ENCODE assay signal across 8 cellular contexts in the genomic region with DNA sequence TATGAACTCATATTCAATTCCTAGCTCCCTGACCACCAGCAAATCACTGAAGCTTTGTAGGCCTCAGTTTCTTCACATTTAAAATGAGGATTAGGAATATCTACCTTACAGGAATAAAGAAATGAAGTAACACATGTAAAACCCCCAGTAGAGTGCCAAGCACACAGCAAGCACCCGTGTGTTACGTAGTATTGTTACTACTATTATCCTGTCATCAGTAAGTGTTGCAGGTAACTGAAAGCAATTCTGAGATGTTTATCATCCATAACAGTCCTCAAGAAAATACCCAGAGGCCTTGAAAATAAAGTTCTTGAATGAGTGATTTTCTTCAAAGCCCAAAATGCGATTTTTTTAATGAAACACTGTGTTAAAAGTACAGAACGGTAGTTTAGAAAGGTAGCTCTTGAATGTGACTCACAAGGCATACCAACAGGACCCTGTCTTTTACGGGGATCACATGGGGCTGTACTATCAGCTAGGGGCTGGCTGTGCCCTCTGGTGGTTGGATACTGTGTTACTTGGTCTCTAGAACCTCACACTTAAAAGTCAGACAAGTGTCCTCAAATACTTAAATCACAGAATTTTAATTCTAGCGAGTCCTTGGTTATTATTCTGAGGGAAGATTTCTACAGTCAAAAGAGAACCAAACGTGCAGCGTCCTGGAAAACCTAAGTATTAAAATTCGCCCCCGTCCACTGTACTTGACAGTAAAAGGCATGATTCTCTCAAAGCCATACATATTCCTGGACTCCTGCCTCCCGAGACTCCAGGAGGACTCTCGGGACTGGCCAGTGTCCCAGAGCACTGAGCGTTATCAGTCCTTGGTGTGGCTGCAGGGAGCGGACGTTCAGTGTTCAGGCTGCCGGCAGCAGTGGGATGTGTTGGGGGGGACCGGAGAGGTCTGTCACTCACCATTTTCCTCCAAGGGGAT. TPM values are rescaled to one million over a fixed set of nuclear protein-coding genes. Genes with fewer than 3 reads are reported as not detected.
DNase-seq lines count a peak whose midpoint lies in the region; ATAC-seq, FAIRE-seq and TF ChIP-seq lines count a peak whose summit lies in the region.

No MANE protein-coding gene starts in this region.

- H4K20me1 ChIP-seq in HepG2 (ENCODE audit: insufficient read depth, low read length): no peaks in the 10 kb centered on the region

- peak; percentile 26; the same call in 1 of the 2 replicates for TF ChIP-seq RAD21 in HepG2 (CRISPR knock-in tag; IDR thresholded peaks at IDR 0.05)

- H3K4me1 ChIP-seq in HepG2 (ENCODE audit: insufficient read depth, low read length): peaks cover 24% of the 10 kb centered on the region

- peaks cover 5% of the 10 kb centered on the region for H3K36me3 Mint-ChIP-seq in activated CD4-positive, alpha-beta T cell treated with anti-CD3 and anti-CD28 coated beads for 36 hours (ENCODE audit: low read depth)

- intact Hi-C loops in activated CD4-positive, alpha-beta T cell treated with anti-CD3 and anti-CD28 coated beads for 36 hours (cut with DNase I, micrococcal nuclease): loop anchor here (1.0 kb wide), 4 partner anchors 20 to 193 kb away; partner anchors contain the start of genes ACO1 (in 1 of the 2), RIGI (in 1 of the 2), SMIM27 (in 1 of the 2) and TOPORS (in 1 of the 2)
- intact Hi-C loops in HepG2 (cut with micrococcal nuclease; ENCODE audit: unreplicated experiment): loop anchor here (1.0 to 2.0 kb wide), 4 partner anchors 46 to 193 kb away; partner anchors contain the start of gene RIGI

- ATAC-seq in GM18519 (IDR thresholded peaks at IDR 0.05; ENCODE audit: low FRiP score, unreplicated experiment) (peak; percentile 89), HG03066 (IDR thresholded peaks at IDR 0.05; ENCODE audit: low read depth, unreplicated experiment) (peak; percentile 85), HepG2 (peak; percentile 96)
- ATAC-seq in activated CD4-positive, alpha-beta T cell treated with anti-CD3 and anti-CD28 coated beads for 36 hours: peak; percentile 92

- H3K27ac ChIP-seq in HepG2 (ENCODE audit: extremely low read length, insufficient read depth, low read length): peak overlapping the region; percentile 77

- TF ChIP-seq POLR2A in HepG2 (IDR thresholded peaks at IDR 0.05; ENCODE audit: insufficient read depth in 1 of 2, low read depth in 2 of 2, low read length in 2 of 2): no peak

- CTCF ChIA-PET in activated CD4-positive, alpha-beta T cell treated with anti-CD3 and anti-CD28 coated beads for 36 hours (lab: Charles Lee): interaction anchor here (0.6 to 15.7 kb wide), 20 partner anchors 9 to 414 kb away, joined by 3 to 530 read pairs (median 6); partner anchors contain the start of genes ACO1, RIGI and TOPORS
- CTCF ChIA-PET in HepG2 (lab: Yijun Ruan, JAX; ENCODE audit: low intra/inter-chr PET ratio, low total read pairs): interaction anchor here (1.1 to 3.8 kb wide), 4 partner anchors 22 to 196 kb away, joined by 3 to 52 read pairs (median 4); no protein-coding TSS in a partner anchor

- in situ Hi-C loops in HepG2 (cut with HindIII; ENCODE audit: extremely low pct_ligation_motif_present, low pct_unique_long_range_greater_than_20kb): loop anchor here (5.0 kb wide), 1 partner anchor 190 kb away; the partner anchor contains the start of gene ACO1

- peak overlapping the region; percentile 77 for H3K9ac ChIP-seq in HepG2 (ENCODE audit: insufficient read depth, low read depth, low read length)

- peak overlapping the region; percentile 57 for H2AFZ ChIP-seq in HepG2 (ENCODE audit: low read length)

- no peaks in the 10 kb centered on the region for H3K9me3 ChIP-seq in HepG2 (ENCODE audit: low read length)

- H3K4me3 ChIP-seq in AG09309 (ENCODE audit: control insufficient read depth, low read depth, low read length) (peak overlapping the region; percentile 98), HepG2 (replicated peaks in 1 of 3; ENCODE audit: insufficient read depth in 1 of 3, low read depth in 2 of 3, low read length in 3 of 3) (peak overlapping the region; percentile 81 to 95 (median 83))

- H3K9me3 Mint-ChIP-seq in activated CD4-positive, alpha-beta T cell treated with anti-CD3 and anti-CD28 coated beads for 36 hours (ENCODE audit: low read depth): no peaks in the 10 kb centered on the region

- H3K27me3 Mint-ChIP-seq in activated CD4-positive, alpha-beta T cell treated with anti-CD3 and anti-CD28 coated beads for 36 hours: no peaks in the 10 kb centered on the region

- TF ChIP-seq EP300 in HepG2 (IDR thresholded peaks at IDR 0.05; ENCODE audit: low read depth in 2 of 2, low read length in 2 of 2) (no peak), HepG2 (CRISPR knock-in tag; IDR thresholded peaks at IDR 0.05; ENCODE audit: borderline replicate concordance) (no peak)

- peak overlapping the region; percentile 81 for H3K4me2 ChIP-seq in HepG2 (ENCODE audit: low read depth, low read length)

- peak overlapping the region; percentile 98 for H3K27ac Mint-ChIP-seq in activated CD4-positive, alpha-beta T cell treated with anti-CD3 and anti-CD28 coated beads for 36 hours

- peaks cover 3 to 17% of the 10 kb centered on the region in 2 experiments; a peak in 3 of 5 replicates for H3K36me3 ChIP-seq in HepG2 (replicated peaks in 1 of 2; ENCODE audit: control insufficient read depth in 1 of 2, insufficient read depth in 2 of 2, low read length in 2 of 2)

- WGBS in HepG2 (ENCODE audit: low lambda C conversion rate): 2% methylated on average over 16 of the region's 17 CpGs

- peaks cover 32% of the 10 kb centered on the region for H3K79me2 ChIP-seq in HepG2 (ENCODE audit: insufficient read depth, low read length)

- POLR2A ChIA-PET in activated CD4-positive, alpha-beta T cell treated with anti-CD3 and anti-CD28 coated beads for 36 hours (lab: Charles Lee): interaction anchor here (0.6 to 2.0 kb wide), 6 partner anchors 19 to 586 kb away, joined by 3 to 11 read pairs (median 5); partner anchors contain the start of gene SMIM27
- POLR2A ChIA-PET in HepG2 (lab: Yijun Ruan, JAX): interaction anchor here (0.8 to 2.8 kb wide), 5 partner anchors 21 to 193 kb away, joined by 4 to 36 read pairs (median 7); partner anchors contain the start of genes ACO1, RIGI, SMIM27 and TOPORS

- FAIRE-seq in HepG2 (lab: Jason Lieb, UNC): peak; percentile 51

- TF ChIP-seq CTCF in AG09309 (IDR thresholded peaks at IDR 0.05; ENCODE audit: control insufficient read depth, insufficient read depth, low read depth, low read length, missing control alignments): peak; percentile 68
- peak; percentile 78 for TF ChIP-seq CTCF in HepG2 (CRISPR knock-in tag; IDR thresholded peaks at IDR 0.05)

- no peaks in the 10 kb centered on the region; a peak in 1 of 5 replicates for H3K27me3 ChIP-seq in HepG2 (ENCODE audit: control insufficient read depth in 1 of 2, insufficient read depth in 2 of 2, low read length in 2 of 2)

- H3K4me1 Mint-ChIP-seq in activated CD4-positive, alpha-beta T cell treated with anti-CD3 and anti-CD28 coated beads for 36 hours: peaks cover 25% of the 10 kb centered on the region

- H3K4me3 Mint-ChIP-seq in activated CD4-positive, alpha-beta T cell treated with anti-CD3 and anti-CD28 coated beads for 36 hours: peak overlapping the region; percentile 98

- DNase-seq in AG09309 (ENCODE audit: low read depth) (no peak), NCI-H2196 treated with DMSO at 0.1 percent for 48 hours (lab: John Stamatoyannopoulos, UW; ENCODE audit: unreplicated experiment) (peak; percentile 19), dedifferentiated amniotic fluid mesenchymal stem cell (ENCODE audit: extremely low spot score) (peak; percentile 84), HepG2 (ENCODE audit: low spot score) (peak; percentile 83)
- peak; percentile 85 for DNase-seq in activated CD4-positive, alpha-beta T cell treated with anti-CD3 and anti-CD28 coated beads for 36 hours
- DNase-seq in stimulated activated CD4-positive, alpha-beta T cell treated with anti-CD3 and anti-CD28 coated beads, Interleukin-4, amount 100 ng/mL, for 48 hours (ENCODE audit: low read depth in 2 of 2): peak; percentile 53 to 65

- BruUV-seq in HepG2 (replicated peaks; lab: Mats Ljungman, UMichigan): TSS peak; percentile 72

RNA-seq across cellular contexts. Expression of gene NDUFB6, which starts 0.7 kb away (rescaled TPM):
- total RNA-seq in activated CD4-positive, alpha-beta T cell treated with anti-CD3 and anti-CD28 coated beads for 36 hours: 10 to 100 TPM; 29.6 to 67.0 TPM
- total RNA-seq in HepG2 (2016; rRNA removed; fragmentation: Illumina TruSeq; extraction: Trizol): 81.9 and 106 TPM in 2 replicates
- total RNA-seq in HepG2 (2016; cell fraction: cytosol; rRNA removed; fragmentation: Illumina TruSeq; extraction: Trizol; ENCODE audit: low read depth): 16.0 and 16.3 TPM in 2 replicates
- 86.2 and 119 TPM in 2 replicates for total RNA-seq in HepG2 (2016; cell fraction: insoluble cytoplasmic fraction; rRNA removed; fragmentation: Illumina TruSeq; extraction: Trizol)
- 18.5 and 19.3 TPM in 2 replicates for total RNA-seq in HepG2 (2016; cell fraction: membrane; rRNA removed; fragmentation: Illumina TruSeq; extraction: Trizol)
- 35.9 and 39.7 TPM in 2 replicates for total RNA-seq in HepG2 (2016; cell fraction: nucleus; rRNA removed; fragmentation: Illumina TruSeq; extraction: Trizol)
- polyA plus RNA-seq in HepG2 (2011; rRNA removed): 21.5 and 31.2 TPM in 2 replicates
- polyA plus RNA-seq in HepG2 (2011; cell fraction: cytosol; rRNA removed): 28.6 and 29.6 TPM in 2 replicates
- polyA plus RNA-seq in HepG2 (2011; cell fraction: nucleus; rRNA removed): 5.5 and 6.9 TPM in 2 replicates
- 27.7 and 34.6 TPM in 2 replicates for polyA plus RNA-seq in HepG2 (2012)
- polyA plus RNA-seq in HepG2 (2016; cell fraction: cytosol; fragmentation: Illumina TruSeq; extraction: Trizol; ENCODE audit: low read depth): 18.1 and 20.1 TPM in 2 replicates
- polyA plus RNA-seq in HepG2 (2016; cell fraction: insoluble cytoplasmic fraction; fragmentation: Illumina TruSeq; extraction: Trizol; ENCODE audit: low read depth): 93.0 and 110 TPM in 2 replicates
- polyA plus RNA-seq in HepG2 (2016; cell fraction: membrane; fragmentation: Illumina TruSeq; extraction: Trizol; ENCODE audit: low read depth): 18.7 and 19.9 TPM in 2 replicates
- 55.5 and 57.6 TPM in 2 replicates for polyA plus RNA-seq in HepG2 (2016; cell fraction: nucleus; fragmentation: Illumina TruSeq; extraction: Trizol; ENCODE audit: insufficient read depth, low read depth)
- polyA minus RNA-seq in HepG2 (2011; rRNA and poly(A)+ RNA removed; ENCODE audit: low replicate concordance): 16.1 and 20.8 TPM in 2 replicates
- 13.8 and 18.9 TPM in 2 replicates for polyA minus RNA-seq in HepG2 (2011; cell fraction: cytosol; rRNA and poly(A)+ RNA removed)
- 9.1 and 13.1 TPM in 2 replicates for polyA minus RNA-seq in HepG2 (2011; cell fraction: nucleus; rRNA and poly(A)+ RNA removed)

RNA-seq across cellular contexts. Expression of gene TOPORS, which starts 19.8 kb away (rescaled TPM):
- 10 to 100 TPM; 14.4 to 18.9 TPM for total RNA-seq in activated CD4-positive, alpha-beta T cell treated with anti-CD3 and anti-CD28 coated beads for 36 hours
- total RNA-seq in HepG2 (2016; rRNA removed; fragmentation: Illumina TruSeq; extraction: Trizol): 19.6 and 28.8 TPM in 2 replicates
- 1.3 and 1.6 TPM in 2 replicates for total RNA-seq in HepG2 (2016; cell fraction: cytosol; rRNA removed; fragmentation: Illumina TruSeq; extraction: Trizol; ENCODE audit: low read depth)
- 19.8 and 28.1 TPM in 2 replicates for total RNA-seq in HepG2 (2016; cell fraction: insoluble cytoplasmic fraction; rRNA removed; fragmentation: Illumina TruSeq; extraction: Trizol)
- 6.3 and 8.0 TPM in 2 replicates for total RNA-seq in HepG2 (2016; cell fraction: membrane; rRNA removed; fragmentation: Illumina TruSeq; extraction: Trizol)
- 22.5 and 24.6 TPM in 2 replicates for total RNA-seq in HepG2 (2016; cell fraction: nucleus; rRNA removed; fragmentation: Illumina TruSeq; extraction: Trizol)
- polyA plus RNA-seq in HepG2 (2011; rRNA removed): 6.1 and 6.8 TPM in 2 replicates
- 3.0 and 5.4 TPM in 2 replicates for polyA plus RNA-seq in HepG2 (2011; cell fraction: cytosol; rRNA removed)
- polyA plus RNA-seq in HepG2 (2011; cell fraction: nucleus; rRNA removed): 5.5 and 6.1 TPM in 2 replicates
- 8.8 and 9.9 TPM in 2 replicates for polyA plus RNA-seq in HepG2 (2012)
- polyA plus RNA-seq in HepG2 (2016; cell fraction: cytosol; fragmentation: Illumina TruSeq; extraction: Trizol; ENCODE audit: low read depth): 0.35 and 0.49 TPM in 2 replicates
- polyA plus RNA-seq in HepG2 (2016; cell fraction: insoluble cytoplasmic fraction; fragmentation: Illumina TruSeq; extraction: Trizol; ENCODE audit: low read depth): 15.9 and 16.9 TPM in 2 replicates
- 1.6 and 1.9 TPM in 2 replicates for polyA plus RNA-seq in HepG2 (2016; cell fraction: membrane; fragmentation: Illumina TruSeq; extraction: Trizol; ENCODE audit: low read depth)
- polyA plus RNA-seq in HepG2 (2016; cell fraction: nucleus; fragmentation: Illumina TruSeq; extraction: Trizol; ENCODE audit: insufficient read depth, low read depth): 12.4 and 13.5 TPM in 2 replicates
- 9.1 and 14.1 TPM in 2 replicates for polyA minus RNA-seq in HepG2 (2011; rRNA and poly(A)+ RNA removed; ENCODE audit: low replicate concordance)
- 8.8 and 9.0 TPM in 2 replicates for polyA minus RNA-seq in HepG2 (2011; cell fraction: cytosol; rRNA and poly(A)+ RNA removed)
- 42.9 and 51.2 TPM in 2 replicates for polyA minus RNA-seq in HepG2 (2011; cell fraction: nucleus; rRNA and poly(A)+ RNA removed)

RNA-seq across cellular contexts. Expression of gene SMIM27, which starts 20.1 kb away (rescaled TPM):
- 10 to 100 TPM; 16.1 to 19.5 TPM for total RNA-seq in activated CD4-positive, alpha-beta T cell treated with anti-CD3 and anti-CD28 coated beads for 36 hours
- total RNA-seq in HepG2 (2016; rRNA removed; fragmentation: Illumina TruSeq; extraction: Trizol): 13.3 and 17.9 TPM in 2 replicates
- 75.6 and 99.3 TPM in 2 replicates for total RNA-seq in HepG2 (2016; cell fraction: cytosol; rRNA removed; fragmentation: Illumina TruSeq; extraction: Trizol; ENCODE audit: low read depth)
- total RNA-seq in HepG2 (2016; cell fraction: insoluble cytoplasmic fraction; rRNA removed; fragmentation: Illumina TruSeq; extraction: Trizol): 15.4 and 19.6 TPM in 2 replicates
- total RNA-seq in HepG2 (2016; cell fraction: membrane; rRNA removed; fragmentation: Illumina TruSeq; extraction: Trizol): 37.2 and 52.4 TPM in 2 replicates
- 8.6 and 10.5 TPM in 2 replicates for total RNA-seq in HepG2 (2016; cell fraction: nucleus; rRNA removed; fragmentation: Illumina TruSeq; extraction: Trizol)
- polyA plus RNA-seq in HepG2 (2011; rRNA removed): 19.0 and 22.5 TPM in 2 replicates
- 3.6 and 3.7 TPM in 2 replicates for polyA plus RNA-seq in HepG2 (2011; cell fraction: cytosol; rRNA removed)
- 2.2 and 2.6 TPM in 2 replicates for polyA plus RNA-seq in HepG2 (2011; cell fraction: nucleus; rRNA removed)
- polyA plus RNA-seq in HepG2 (2012): 23.4 and 24.0 TPM in 2 replicates
- 83.9 and 98.8 TPM in 2 replicates for polyA plus RNA-seq in HepG2 (2016; cell fraction: cytosol; fragmentation: Illumina TruSeq; extraction: Trizol; ENCODE audit: low read depth)
- polyA plus RNA-seq in HepG2 (2016; cell fraction: insoluble cytoplasmic fraction; fragmentation: Illumina TruSeq; extraction: Trizol; ENCODE audit: low read depth): 14.9 and 15.5 TPM in 2 replicates
- polyA plus RNA-seq in HepG2 (2016; cell fraction: membrane; fragmentation: Illumina TruSeq; extraction: Trizol; ENCODE audit: low read depth): 31.9 and 41.5 TPM in 2 replicates
- polyA plus RNA-seq in HepG2 (2016; cell fraction: nucleus; fragmentation: Illumina TruSeq; extraction: Trizol; ENCODE audit: insufficient read depth, low read depth): 11.4 and 12.7 TPM in 2 replicates
- 5.2 and 6.4 TPM in 2 replicates for polyA minus RNA-seq in HepG2 (2011; rRNA and poly(A)+ RNA removed; ENCODE audit: low replicate concordance)
- polyA minus RNA-seq in HepG2 (2011; cell fraction: cytosol; rRNA and poly(A)+ RNA removed): 3.5 TPM in 1 of 2 replicates, not detected in the other
- polyA minus RNA-seq in HepG2 (2011; cell fraction: nucleus; rRNA and poly(A)+ RNA removed): 4.6 and 4.9 TPM in 2 replicates

RNA-seq across cellular contexts. Expression of gene RIGI, which starts 46.2 kb away (rescaled TPM):
- total RNA-seq in activated CD4-positive, alpha-beta T cell treated with anti-CD3 and anti-CD28 coated beads for 36 hours: 1 to 10 TPM; 8.9 to 9.7 TPM
- total RNA-seq in HepG2 (2016; rRNA removed; fragmentation: Illumina TruSeq; extraction: Trizol): 8.2 and 12.2 TPM in 2 replicates
- total RNA-seq in HepG2 (2016; cell fraction: cytosol; rRNA removed; fragmentation: Illumina TruSeq; extraction: Trizol; ENCODE audit: low read depth): 0.91 and 1.3 TPM in 2 replicates
- total RNA-seq in HepG2 (2016; cell fraction: insoluble cytoplasmic fraction; rRNA removed; fragmentation: Illumina TruSeq; extraction: Trizol): 8.1 and 11.7 TPM in 2 replicates
- total RNA-seq in HepG2 (2016; cell fraction: membrane; rRNA removed; fragmentation: Illumina TruSeq; extraction: Trizol): 2.6 and 3.2 TPM in 2 replicates
- 8.1 and 8.4 TPM in 2 replicates for total RNA-seq in HepG2 (2016; cell fraction: nucleus; rRNA removed; fragmentation: Illumina TruSeq; extraction: Trizol)
- 2.4 and 3.0 TPM in 2 replicates for polyA plus RNA-seq in HepG2 (2011; rRNA removed)
- 1.1 and 1.9 TPM in 2 replicates for polyA plus RNA-seq in HepG2 (2011; cell fraction: cytosol; rRNA removed)
- polyA plus RNA-seq in HepG2 (2011; cell fraction: nucleus; rRNA removed): 2.3 and 3.2 TPM in 2 replicates
- polyA plus RNA-seq in HepG2 (2012): 3.1 and 3.3 TPM in 2 replicates
- polyA plus RNA-seq in HepG2 (2016; cell fraction: cytosol; fragmentation: Illumina TruSeq; extraction: Trizol; ENCODE audit: low read depth): 0.42 and 0.43 TPM in 2 replicates
- 5.9 and 6.7 TPM in 2 replicates for polyA plus RNA-seq in HepG2 (2016; cell fraction: insoluble cytoplasmic fraction; fragmentation: Illumina TruSeq; extraction: Trizol; ENCODE audit: low read depth)
- 0.74 and 0.97 TPM in 2 replicates for polyA plus RNA-seq in HepG2 (2016; cell fraction: membrane; fragmentation: Illumina TruSeq; extraction: Trizol; ENCODE audit: low read depth)
- polyA plus RNA-seq in HepG2 (2016; cell fraction: nucleus; fragmentation: Illumina TruSeq; extraction: Trizol; ENCODE audit: insufficient read depth, low read depth): 5.9 and 6.0 TPM in 2 replicates
- 0.75 and 1.6 TPM in 2 replicates for polyA minus RNA-seq in HepG2 (2011; rRNA and poly(A)+ RNA removed; ENCODE audit: low replicate concordance)
- polyA minus RNA-seq in HepG2 (2011; cell fraction: cytosol; rRNA and poly(A)+ RNA removed): 1.9 and 2.4 TPM in 2 replicates
- polyA minus RNA-seq in HepG2 (2011; cell fraction: nucleus; rRNA and poly(A)+ RNA removed): 8.5 and 11.7 TPM in 2 replicates
